In genomic region chr4:68337522-68337921, GRCh38 we compare ENCODE assay signal across 2 cellular contexts.
TF ChIP-seq lines count a peak whose summit lies in the region.

No MANE protein-coding gene starts in this region.

TF ChIP-seq in WTC11, 78 proteins besides CTCF, POLR2A, EP300 and RAD21:
- TF ChIP-seq E2F4 (CRISPR knock-in tag; IDR thresholded peaks at IDR 0.05; ENCODE audit: borderline replicate concordance, low read depth) = no peak

TF ChIP-seq in endothelial cell of umbilical vein, 7 proteins besides CTCF, POLR2A, EP300 and RAD21 (continued from another document):
- no peak for TF ChIP-seq MYC (IDR thresholded peaks at IDR 0.05; ENCODE audit: low read depth, low read length)
